ENCODE assay signal across 17 cellular contexts in genomic region chr6:84172080-84172479, GRCh38. TPM values are rescaled to one million over a fixed set of nuclear protein-coding genes. Genes with fewer than 3 reads are reported as not detected.
A peak's percentile ranks its signal among the peaks of the same experiment; 100 is the strongest.
DNase-seq lines count a peak whose midpoint lies in the region; TF ChIP-seq lines count a peak whose summit lies in the region.
"Had no signal": no experiment of that assay in that cellular context is flagged by ENCODE, and none has a peak within 500 bp of the region (broad histone marks: within the 10 kb centered on the region; RNA-seq: fewer than 3 reads in every experiment).

No MANE protein-coding gene starts in this region.

- H3K27me3 Mint-ChIP-seq in Caco-2 (ENCODE audit: insufficient read depth, unreplicated experiment) (no peaks in the 10 kb centered on the region), neural progenitor cell (ENCODE audit: insufficient read depth, low read depth) (no peaks in the 10 kb centered on the region)
- H3K27me3 Mint-ChIP-seq: CD4-positive, CD25-positive, alpha-beta regulatory T cell; CD8-positive, alpha-beta memory T cell; IgD-negative memory B cell had no signal

- POLR2A ChIA-PET in Caco-2 (lab: Charles Lee) = no interaction called here

- H3K4me3 ChIP-seq in Caco-2 (ENCODE audit: low read depth, low read length) (no peak overlapping the region), hepatocyte (no peak overlapping the region), neural progenitor cell (no peak overlapping the region), HAP-1 (no peak overlapping the region)

- no peaks in the 10 kb centered on the region for H3F3A ChIP-seq in neural progenitor cell (ENCODE audit: low read depth)

- H3K27ac Mint-ChIP-seq in Caco-2 (ENCODE audit: unreplicated experiment) (peak overlapping the region; percentile 90), neural progenitor cell (peak overlapping the region; percentile 29)
- H3K27ac Mint-ChIP-seq: CD4-positive, CD25-positive, alpha-beta regulatory T cell; CD8-positive, alpha-beta memory T cell; IgD-negative memory B cell had no signal

- H3K9me3 ChIP-seq in Caco-2 (no peaks in the 10 kb centered on the region), hepatocyte (ENCODE audit: low read depth) (no peaks in the 10 kb centered on the region), neural progenitor cell (ENCODE audit: low read depth) (no peaks in the 10 kb centered on the region), HAP-1 (no peaks in the 10 kb centered on the region)
- H3K9me3 ChIP-seq: BE2C had no signal

- 69% methylated on average over 2 of the region's 2 CpGs for WGBS in hepatocyte (ENCODE audit: low lambda C conversion rate, missing lambda C conversion rate)

- H4K20me1 ChIP-seq in hepatocyte (ENCODE audit: insufficient read depth, poor library complexity, severe bottlenecking) (no peaks in the 10 kb centered on the region), neural progenitor cell (ENCODE audit: low read depth) (no peaks in the 10 kb centered on the region)

- CTCF ChIA-PET in Caco-2 (lab: Charles Lee) = no interaction called here

- H3K27ac ChIP-seq in hepatocyte (no peak overlapping the region), neural progenitor cell (no peak overlapping the region)
- H3K27ac ChIP-seq: HL-60 had no signal

- H3K36me3 ChIP-seq in Caco-2 (ENCODE audit: control insufficient read depth, insufficient read depth, low read length) (no peaks in the 10 kb centered on the region; the same call in 1 of the 2 replicates), hepatocyte (replicated peaks; ENCODE audit: insufficient read depth, low read depth) (no peaks in the 10 kb centered on the region), neural progenitor cell (no peaks in the 10 kb centered on the region), HAP-1 (replicated peaks) (no peaks in the 10 kb centered on the region)

- no peaks in the 10 kb centered on the region for H3K27me3 ChIP-seq in Caco-2 (replicated peaks; ENCODE audit: control insufficient read depth, insufficient read depth, low read length)
- H3K27me3 ChIP-seq in hepatocyte = no peaks in the 10 kb centered on the region
- H3K27me3 ChIP-seq in neural progenitor cell = no peaks in the 10 kb centered on the region
- H3K27me3 ChIP-seq in HAP-1 (ENCODE audit: low read depth) = no peaks in the 10 kb centered on the region
- H3K27me3 ChIP-seq: BE2C had no signal

- H3K4me2 ChIP-seq in hepatocyte (no peak overlapping the region), neural progenitor cell (no peak overlapping the region)

- BruUV-seq in Caco-2 (replicated peaks; lab: Mats Ljungman, UMichigan) = no TSS peak

- peak overlapping the region; percentile 43 for H3K4me3 Mint-ChIP-seq in Caco-2 (ENCODE audit: unreplicated experiment)
- H3K4me3 Mint-ChIP-seq in neural progenitor cell = no peak overlapping the region
- H3K4me3 Mint-ChIP-seq: CD4-positive, CD25-positive, alpha-beta regulatory T cell; CD8-positive, alpha-beta memory T cell; IgD-negative memory B cell had no signal

- no peaks in the 10 kb centered on the region for H3K79me2 ChIP-seq in hepatocyte
- no peaks in the 10 kb centered on the region for H3K79me2 ChIP-seq in neural progenitor cell (ENCODE audit: low read depth)

- intact Hi-C loops in Caco-2 (cut with micrococcal nuclease; ENCODE audit: unreplicated experiment) = loop anchor here (1.0 to 10.0 kb wide), 2 partner anchors 77 to 217 kb away; no protein-coding TSS in a partner anchor

- peaks cover 6% of the 10 kb centered on the region for H3K36me3 Mint-ChIP-seq in Caco-2 (ENCODE audit: insufficient read depth, unreplicated experiment)
- H3K36me3 Mint-ChIP-seq in neural progenitor cell = peaks cover 18% of the 10 kb centered on the region

- H3K4me1 ChIP-seq in Caco-2 (peaks cover 38% of the 10 kb centered on the region), hepatocyte (ENCODE audit: insufficient read depth) (no peaks in the 10 kb centered on the region), neural progenitor cell (no peaks in the 10 kb centered on the region), HAP-1 (no peaks in the 10 kb centered on the region; the same call in 1 of the 2 replicates)
- H3K4me1 ChIP-seq: BE2C had no signal

- TF ChIP-seq CTCF in Caco-2 (IDR thresholded peaks at IDR 0.05; ENCODE audit: insufficient read depth in 1 of 2, low read depth in 1 of 2, low read length in 1 of 2, severe bottlenecking in 1 of 2, unreplicated experiment in 1 of 2) (no peak), hepatocyte (IDR thresholded peaks at IDR 0.05; ENCODE audit: poor library complexity) (no peak), neural progenitor cell (IDR thresholded peaks at IDR 0.05) (no peak)

- DNase-seq in Caco-2 (peak in 1 of 2 experiments; percentile 1), LHCN-M2 (ENCODE audit: low read depth) (peak; percentile 2), hepatocyte (ENCODE audit: low spot score) (peak; percentile 8), neural progenitor cell (ENCODE audit: low spot score) (no peak), NCI-H774 (lab: John Stamatoyannopoulos, UW) (no peak), HAP-1 (ENCODE audit: low spot score in 2 of 2) (no peak), SW 1271 (lab: John Stamatoyannopoulos, UW) (no peak)
- DNase-seq: BE2C; C1 segment of cervical spinal cord; CD4-positive, CD25-positive, alpha-beta regulatory T cell; CD8-positive, alpha-beta memory T cell; COR-L47; GOT3; H7; KBM-7 had no signal

- no peaks in the 10 kb centered on the region for H3K9me2 ChIP-seq in hepatocyte (replicated peaks; ENCODE audit: insufficient read depth)

- H3K9me3 Mint-ChIP-seq in Caco-2 (ENCODE audit: unreplicated experiment) (no peaks in the 10 kb centered on the region), neural progenitor cell (no peaks in the 10 kb centered on the region)
- H3K9me3 Mint-ChIP-seq: CD8-positive, alpha-beta memory T cell; IgD-negative memory B cell had no signal

- peaks cover 23% of the 10 kb centered on the region for H3K4me1 Mint-ChIP-seq in Caco-2 (ENCODE audit: low read depth, unreplicated experiment)
- H3K4me1 Mint-ChIP-seq in neural progenitor cell = no peaks in the 10 kb centered on the region
- H3K4me1 Mint-ChIP-seq: CD4-positive, CD25-positive, alpha-beta regulatory T cell; CD8-positive, alpha-beta memory T cell had no signal

- H2AFZ ChIP-seq in hepatocyte (no peak overlapping the region), neural progenitor cell (replicated peaks) (no peak overlapping the region)

- in situ Hi-C loops in HAP-1 (cut with MboI; ENCODE audit: low sequenced_read_pairs) = no loop called here

- no peak overlapping the region for H3K9ac ChIP-seq in neural progenitor cell

RNA-seq across cellular contexts. Expression of gene CEP162, which starts 55.4 kb away (rescaled TPM):
- 6.8 and 7.3 TPM in 2 replicates for total RNA-seq in Caco-2 (2022)
- total RNA-seq in LHCN-M2 (2014; rRNA removed) = 8.6 and 8.8 TPM in 2 replicates
- polyA plus RNA-seq in LHCN-M2 (2012) = 1.3 TPM
- total RNA-seq in hepatocyte = 13.1 and 13.7 TPM in 2 replicates
- 2.7 and 4.1 TPM in 2 replicates for polyA plus RNA-seq in hepatocyte
- total RNA-seq in neural progenitor cell (ENCODE audit: low replicate concordance) = 22.0 and 28.8 TPM in 2 replicates

Comparison
In these comparisons a context has a peak if more than half of its experiments do, and no peak if none do; other contexts are left out.
1. DNase-seq: peak in LHCN-M2 (single experiment) and hepatocyte (single experiment); none in neural progenitor cell (single experiment), NCI-H774 (single experiment), HAP-1 (0 of 2) and SW 1271 (0 of 2).